ENCODE assay signal across 27 cellular contexts in the genomic region with DNA sequence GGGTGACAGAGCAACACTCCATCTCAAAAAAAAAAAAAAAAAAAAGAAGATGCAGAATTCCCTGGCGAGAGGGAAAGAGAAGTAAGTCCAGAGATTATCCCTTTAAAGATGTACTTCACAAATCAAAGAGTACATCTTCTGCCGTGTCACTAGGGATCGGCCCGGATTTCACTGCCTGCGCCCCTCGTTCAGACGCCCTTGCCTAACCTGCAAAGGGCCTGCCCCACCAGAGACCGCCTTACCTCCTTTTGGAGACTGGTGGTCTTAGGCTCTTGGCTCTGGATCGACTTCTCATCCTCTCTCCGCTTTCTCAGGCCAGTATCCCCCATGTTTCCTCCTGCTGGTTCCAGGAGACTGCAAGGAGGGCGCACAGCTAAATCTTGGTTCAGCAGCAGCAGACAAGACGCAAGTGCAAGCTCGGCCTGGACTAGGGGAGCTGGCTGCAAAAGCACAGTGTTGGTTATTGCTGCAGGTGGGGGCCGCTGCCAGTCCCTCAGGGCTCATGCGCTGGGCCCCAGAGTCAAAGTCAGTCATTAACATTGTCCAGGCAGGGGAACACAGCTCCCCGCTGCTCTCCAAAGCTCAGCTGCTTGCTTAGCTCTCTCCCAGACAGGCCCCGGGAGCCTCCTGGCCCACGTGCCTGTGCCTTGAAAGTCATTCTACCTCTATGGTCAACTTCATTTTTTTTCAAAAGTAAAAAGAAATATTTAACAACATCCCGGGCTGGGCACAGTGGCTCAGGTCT. TPM values are rescaled to one million over a fixed set of nuclear protein-coding genes. Genes with fewer than 3 reads are reported as not detected.
DNase-seq lines count a peak whose midpoint lies in the region; ATAC-seq, FAIRE-seq and TF ChIP-seq lines count a peak whose summit lies in the region.
"Had no signal": no experiment of that assay in that cellular context is flagged by ENCODE, and none has a peak within 500 bp of the region (broad histone marks: within the 10 kb centered on the region; RNA-seq: fewer than 3 reads in every experiment).

No MANE protein-coding gene starts in this region.

- H3K27ac Mint-ChIP-seq in mesothelial cell of epicardium, result no peak overlapping the region

- intact Hi-C loops in breast epithelium (cut with DNase I; ENCODE audit: low total_unique reads), result no loop called here

- H2BK120ac ChIP-seq in H1 (replicated peaks; ENCODE audit: low read depth, low read length), result no peak overlapping the region

- H3K9ac ChIP-seq in H1 (replicated peaks in 1 of 4; ENCODE audit: extremely low read depth in 1 of 4, low read depth in 3 of 4, low read length in 3 of 4), result no peak overlapping the region

- H4K91ac ChIP-seq in H1 (replicated peaks; ENCODE audit: insufficient read length, low read length), result no peak overlapping the region

- H3K4ac ChIP-seq in H1 (replicated peaks; ENCODE audit: insufficient read length, low read depth, low read length), result no peak overlapping the region

- H3K56ac ChIP-seq in H1 (replicated peaks; ENCODE audit: insufficient read length, low read depth, low read length), result no peak overlapping the region

- no peak for TF ChIP-seq RAD21 in H1 (IDR thresholded peaks at IDR 0.05 in 1 of 2, conservative IDR thresholded peaks at IDR 0.05 in 1 of 2; ENCODE audit: low read depth in 2 of 2, low read length in 2 of 2)

- no peaks in the 10 kb centered on the region for H3K23me2 ChIP-seq in H1 (ENCODE audit: low read depth, low read length)

- no peaks in the 10 kb centered on the region for H3K4me1 Mint-ChIP-seq in mesothelial cell of epicardium

- H3K36me3 ChIP-seq in H7 (replicated peaks; ENCODE audit: control insufficient read depth, insufficient read depth, low read length) (no peaks in the 10 kb centered on the region), H1 (ENCODE audit: control insufficient read depth in 2 of 4, insufficient read depth in 4 of 4, low read length in 3 of 4) (no peaks in the 10 kb centered on the region), upper lobe of left lung (no peaks in the 10 kb centered on the region), breast epithelium (no peaks in the 10 kb centered on the region)
- H3K36me3 ChIP-seq: HAP-1 had no signal

- H3K9me3 ChIP-seq in H1 (ENCODE audit: insufficient read depth in 2 of 2, low read depth in 1 of 2, low read length in 1 of 2) (no peaks in the 10 kb centered on the region), upper lobe of left lung (no peaks in the 10 kb centered on the region), breast epithelium (no peaks in the 10 kb centered on the region)
- H3K9me3 ChIP-seq: HAP-1, Peyer's patch had no signal

- POLR2A ChIA-PET in H1 (lab: Charles Lee; ENCODE audit: partially characterized antibody), result interaction anchor here (0.7 kb wide), 1 partner anchor 44 kb away, joined by 3 read pairs; no protein-coding TSS in a partner anchor

- H3K23ac ChIP-seq in H1 (ENCODE audit: insufficient read length), result no peak overlapping the region

- TF ChIP-seq POLR2A in H1 (IDR thresholded peaks at IDR 0.05; ENCODE audit: control extremely low read depth in 1 of 2, low read depth in 2 of 2, low read length in 2 of 2) (no peak), upper lobe of left lung (IDR thresholded peaks at IDR 0.05) (no peak), breast epithelium (IDR thresholded peaks at IDR 0.05) (no peak)

- no peak for FAIRE-seq in H1 (lab: Jason Lieb, UNC)
- FAIRE-seq: A204.1, D721Med, GM18507 had no signal

- H3K14ac ChIP-seq in H1 (ENCODE audit: insufficient read length), result no peak overlapping the region

- no peaks in the 10 kb centered on the region for H3K36me3 Mint-ChIP-seq in mesothelial cell of epicardium

- no peak overlapping the region for H3K4me3 Mint-ChIP-seq in mesothelial cell of epicardium

- H2BK15ac ChIP-seq in H1 (ENCODE audit: low read length), result no peak overlapping the region

- H3K4me3 ChIP-seq in H7 (ENCODE audit: insufficient read depth, low read depth, low read length) (no peak overlapping the region), H1 (ENCODE audit: extremely low read depth in 1 of 4, insufficient read depth in 2 of 4, low read depth in 3 of 4, low read length in 4 of 4) (no peak overlapping the region), upper lobe of left lung (no peak overlapping the region), breast epithelium (no peak overlapping the region)
- H3K4me3 ChIP-seq: HAP-1 had no signal

- TF ChIP-seq CTCF in H1 (IDR thresholded peaks at IDR 0.05; ENCODE audit: control extremely low read depth in 1 of 3, insufficient read depth in 1 of 3, low read depth in 1 of 3, low read length in 3 of 3), result no peak
- TF ChIP-seq CTCF in upper lobe of left lung (IDR thresholded peaks at IDR 0.05), result no peak
- TF ChIP-seq CTCF in breast epithelium (IDR thresholded peaks at IDR 0.05), result no peak
- TF ChIP-seq CTCF in mesothelial cell of epicardium (IDR thresholded peaks at IDR 0.05; ENCODE audit: unreplicated experiment), result no peak

- DNase-seq in H7, result peak; percentile 49
- DNase-seq in H1 (ENCODE audit: low read depth in 1 of 2, low spot score in 2 of 2), result no peak
- DNase-seq in mesenteric fat pad (ENCODE audit: low spot score), result peak; percentile 75
- DNase-seq in upper lobe of left lung, result peak; percentile 13 to 44
- DNase-seq in activated naive CD4-positive, alpha-beta T cell (lab: John Stamatoyannopoulos, UW), result no peak
- no peak for DNase-seq in breast epithelium (ENCODE audit: low spot score in 2 of 2)
- DNase-seq in mesothelial cell of epicardium (ENCODE audit: low spot score in 2 of 2, unreplicated experiment in 2 of 2), result no peak
- DNase-seq: DMS53; GDM1; KBM-7; MM.1S; NCI-H1048; NCI-H1436; NCI-H187 treated with DMSO at 0.1 percent for 48 hours; NCI-H2227 treated with DMSO at 0.1 percent for 48 hours; NCI-H510A treated with DMSO at 0.1 percent for 48 hours; NCI-H774; NK-92 treated with Interleukin-12 subunit alpha and Interleukin-12 subunit beta, amount 100 ng/mL, for 24 hours had no signal

- no peak overlapping the region for H2BK20ac ChIP-seq in H1 (ENCODE audit: low read length)

- H3K79me2 ChIP-seq in H1 (ENCODE audit: control insufficient read depth in 1 of 2, insufficient read depth in 2 of 2, low read length in 2 of 2), result no peaks in the 10 kb centered on the region

- H2AK5ac ChIP-seq in H1 (ENCODE audit: low read depth, low read length), result no peak overlapping the region

- H3K9me3 Mint-ChIP-seq in mesothelial cell of epicardium, result no peaks in the 10 kb centered on the region

- no peak for ATAC-seq in upper lobe of left lung (ENCODE audit: low FRiP score in 2 of 2)
- ATAC-seq: SK-N-SH treated with all-trans-retinoic acid at 6 μM for 48 hours had no signal

- TF ChIP-seq EP300 in H1 (IDR thresholded peaks at IDR 0.05; ENCODE audit: borderline replicate concordance in 1 of 2, low read depth in 2 of 2, low read length in 2 of 2) (no peak), upper lobe of left lung (IDR thresholded peaks at IDR 0.05) (no peak)

- peak overlapping the region; percentile 79; the same call in 1 of the 2 replicates for H2AFZ ChIP-seq in H1 (ENCODE audit: low read length)

- H3K79me1 ChIP-seq in H1 (ENCODE audit: low read depth, low read length), result no peaks in the 10 kb centered on the region

- H4K8ac ChIP-seq in H1 (ENCODE audit: extremely low read depth, insufficient read depth, low read length), result no peak overlapping the region; the same call in 1 of the 2 replicates

- no peaks in the 10 kb centered on the region for H3K27me3 Mint-ChIP-seq in mesothelial cell of epicardium (ENCODE audit: low read depth)

- H3K4me2 ChIP-seq in H1 (ENCODE audit: insufficient read depth in 1 of 2, low read depth in 2 of 2, low read length in 2 of 2), result no peak overlapping the region

- no peaks in the 10 kb centered on the region for H4K20me1 ChIP-seq in H1 (replicated peaks in 1 of 2; ENCODE audit: control insufficient read depth in 1 of 2, insufficient read depth in 2 of 2, low read length in 2 of 2)

- no peak overlapping the region for H2BK5ac ChIP-seq in H1 (ENCODE audit: low read depth, low read length)

- H3K18ac ChIP-seq in H1 (ENCODE audit: extremely low read depth, low read length), result peak overlapping the region; percentile 0; the same call in 1 of the 2 replicates

- H3K27me3 ChIP-seq in H7 (ENCODE audit: control insufficient read depth, insufficient read depth, low read length), result no peaks in the 10 kb centered on the region
- no peaks in the 10 kb centered on the region for H3K27me3 ChIP-seq in H1 (replicated peaks in 1 of 4; ENCODE audit: control insufficient read depth in 3 of 4, extremely low read depth in 1 of 4, insufficient read depth in 3 of 4, low read length in 3 of 4)
- H3K27me3 ChIP-seq in upper lobe of left lung, result no peaks in the 10 kb centered on the region
- no peaks in the 10 kb centered on the region for H3K27me3 ChIP-seq in breast epithelium
- H3K27me3 ChIP-seq: Peyer's patch had no signal

- H4K5ac ChIP-seq in H1 (ENCODE audit: insufficient read length, low read depth, low read length), result no peak overlapping the region

- CTCF ChIA-PET in H1 (lab: Charles Lee; ENCODE audit: partially characterized antibody), result interaction anchor here (0.7 kb wide), 1 partner anchor 495 kb away, joined by 3 read pairs; no protein-coding TSS in a partner anchor

- WGBS in H1 (ENCODE audit: extremely low coverage in 1 of 2, insufficient coverage in 1 of 2, insufficient read length in 1 of 2, insufficient replicate concordance in 2 of 2, low coverage in 1 of 2, low lambda C conversion rate in 2 of 2, missing lambda C conversion rate in 1 of 2), 2 experiments, result 95% methylated on average over 19 of the region's 19 CpGs; no CpG with 5 or more reads in 1 of the 2 experiments
- 83 to 87% methylated on average over 15 to 19 of the region's 19 CpGs for WGBS in upper lobe of left lung, 2 donors

- H3K4me1 ChIP-seq in H1 (replicated peaks in 1 of 4; ENCODE audit: control insufficient read depth in 3 of 4, insufficient read depth in 4 of 4, low read length in 3 of 4) (peaks cover 0 to 4% (median 1%) of the 10 kb centered on the region in 4 experiments; a peak in 4 of 7 replicates), upper lobe of left lung (no peaks in the 10 kb centered on the region), breast epithelium (no peaks in the 10 kb centered on the region)
- H3K4me1 ChIP-seq: HAP-1 had no signal

- H2BK12ac ChIP-seq in H1 (ENCODE audit: low read depth, low read length), result peak overlapping the region; percentile 75; the same call in 1 of the 2 replicates

- H3K27ac ChIP-seq in H1 (ENCODE audit: low read depth, low read length) (no peak overlapping the region), upper lobe of left lung (no peak overlapping the region), breast epithelium (no peak overlapping the region)
- H3K27ac ChIP-seq: C4-2B, HL-60 had no signal

RNA-seq across cellular contexts. Expression of a gene that starts 1.2 kb away (rescaled TPM):
- total RNA-seq in H7 (2014; rRNA removed; shearing (Covaris generic)), result not detected in 2 replicates
- total RNA-seq in H1 (2021; fragmentation: NEBNext Ultra II Directional; extraction: Animal tissue kit (Norgen Biotek cat#: 25700)), result not detected in 2 replicates
- polyA plus RNA-seq in H1 (2011; rRNA removed), result 0.08 and 0.15 TPM in 2 replicates
- 0.06 TPM for polyA plus RNA-seq in H1 (2011; cell fraction: cytosol; rRNA removed)
- 0.47 TPM for polyA plus RNA-seq in H1 (2011; cell fraction: nucleus; rRNA removed)
- 0.09 TPM in 1 of 4 replicates, not detected in the others for polyA plus RNA-seq in H1 (2012, experiment 1 of 2)
- not detected for polyA plus RNA-seq in H1 (2012, experiment 2 of 2)
- polyA plus RNA-seq in H1 (2013, experiment 1 of 2), result 0.04 TPM
- 0.06 TPM for polyA plus RNA-seq in H1 (2013, experiment 2 of 2)
- polyA minus RNA-seq in H1 (2011; rRNA and poly(A)+ RNA removed), result not detected in 2 replicates
- polyA minus RNA-seq in H1 (2011; cell fraction: cytosol; rRNA and poly(A)+ RNA removed), result not detected
- polyA minus RNA-seq in H1 (2011; cell fraction: nucleus; rRNA and poly(A)+ RNA removed), result not detected
- total RNA-seq in mesenteric fat pad (0.29 TPM), upper lobe of left lung (1 to 10 TPM in 1 of 6 donors, under 1 TPM in 3, not detected in 2; 0.26 to 1.2 (median 0.44) TPM), breast epithelium (under 1 TPM; 0.29 to 0.48 (median 0.33) TPM), mesothelial cell of epicardium (0.51 to 1.2 TPM (median 0.65 TPM) in 3 replicates)
- total RNA-seq: OCI-LY7 had no signal

Comparison
In these comparisons a context has a peak if more than half of its experiments do, and no peak if none do; other contexts are left out.
1. DNase-seq: peak in H7 (single experiment), mesenteric fat pad (single experiment) and upper lobe of left lung (2 of 2); none in H1 (0 of 2), activated naive CD4-positive, alpha-beta T cell (0 of 4), breast epithelium (0 of 2) and mesothelial cell of epicardium (0 of 2).